8 cellular contexts compared by ENCODE assay signal in genomic region chr3:120450261-120450913, GRCh38. TPM values are rescaled to one million over a fixed set of nuclear protein-coding genes. Genes with fewer than 3 reads are reported as not detected.
DNase-seq lines count a peak whose midpoint lies in the region; ATAC-seq, FAIRE-seq and TF ChIP-seq lines count a peak whose summit lies in the region.

No MANE protein-coding gene starts in this region.

- H3K9me3 Mint-ChIP-seq in memory B cell, result peaks cover 3% of the 10 kb centered on the region

- TF ChIP-seq POLR2A in H54 (IDR thresholded peaks at IDR 0.05; ENCODE audit: low read depth, low read length), result no peak

- peaks cover 7% of the 10 kb centered on the region for H3K4me1 Mint-ChIP-seq in memory B cell

- no peaks in the 10 kb centered on the region for H3K36me3 Mint-ChIP-seq in memory B cell

- ATAC-seq in GM18511 (IDR thresholded peaks at IDR 0.05; ENCODE audit: unreplicated experiment) (peak; percentile 48), memory B cell (ENCODE audit: low read depth) (peak; percentile 27), GM19324 (IDR thresholded peaks at IDR 0.05; ENCODE audit: low FRiP score, unreplicated experiment) (no peak)

- peak overlapping the region; percentile 81 for H2AFZ ChIP-seq in ACC112 (ENCODE audit: low read length, unreplicated experiment)

- intact Hi-C loops in tibial artery (cut with DNase I; ENCODE audit: low total_unique reads), result no loop called here

- H3K4me3 ChIP-seq in ACC112 (ENCODE audit: low read depth, low read length) (peak overlapping the region; percentile 88), SJCRH30 (peak overlapping the region; percentile 93), tibial artery (peak overlapping the region; percentile 74 to 89)

- FAIRE-seq in H54 (lab: Jason Lieb, UNC), result no peak

- peaks cover 21% of the 10 kb centered on the region for H3K27me3 Mint-ChIP-seq in memory B cell

- H3K4me1 ChIP-seq in ACC112 (ENCODE audit: control insufficient read depth, insufficient read depth, low read length, unreplicated experiment) (peaks cover 38% of the 10 kb centered on the region), SJCRH30 (peaks cover 8% of the 10 kb centered on the region), tibial artery (peaks cover 0 to 46% (median 34%) of the 10 kb centered on the region in 4 donors)

- H3K9me3 ChIP-seq in SJCRH30 (replicated peaks), result peaks cover 4% of the 10 kb centered on the region; the same call in 1 of the 2 replicates
- H3K9me3 ChIP-seq in tibial artery, result no peaks in the 10 kb centered on the region

- H3K4me3 Mint-ChIP-seq in memory B cell, result peak overlapping the region; percentile 76

- no peak overlapping the region for H3K27ac Mint-ChIP-seq in memory B cell

- H3K36me3 ChIP-seq in ACC112 (ENCODE audit: insufficient read depth, low read length) (peaks cover 7% of the 10 kb centered on the region), SJCRH30 (no peaks in the 10 kb centered on the region; the same call in 1 of the 2 replicates), tibial artery (no peaks in the 10 kb centered on the region)

- H3K79me2 ChIP-seq in ACC112 (ENCODE audit: control insufficient read depth, insufficient read depth, low read length, unreplicated experiment), result peaks cover 55% of the 10 kb centered on the region

- no peak for TF ChIP-seq CTCF in tibial artery (IDR thresholded peaks at IDR 0.05)

- peak overlapping the region; percentile 91 for H3K27ac ChIP-seq in ACC112 (ENCODE audit: low read depth, low read length)
- peak overlapping the region; percentile 52 for H3K27ac ChIP-seq in SJCRH30
- peak overlapping the region; percentile 93 to 95 for H3K27ac ChIP-seq in tibial artery

- no peaks in the 10 kb centered on the region for H3K27me3 ChIP-seq in ACC112 (ENCODE audit: insufficient read depth, low read length)
- no peaks in the 10 kb centered on the region for H3K27me3 ChIP-seq in SJCRH30
- no peaks in the 10 kb centered on the region for H3K27me3 ChIP-seq in tibial artery

- DNase-seq in SJCRH30 (peak; percentile 55 to 69), ecto neural progenitor cell (ENCODE audit: low spot score) (peak; percentile 70), memory B cell (ENCODE audit: low spot score in 2 of 2) (peak in 1 of 2 donors; percentile 12), tibial artery (peak; percentile 32 to 75), H54 (ENCODE audit: insufficient read length, low spot score) (no peak)

RNA-seq across cellular contexts. Expression of gene FSTL1, which starts 0.4 kb away (rescaled TPM):
- total RNA-seq in SJCRH30 (2014; rRNA removed; shearing (Covaris generic)), result 148 and 164 TPM in 2 replicates
